Comparison of ENCODE assay signal across 33 cellular contexts in the genomic region with DNA sequence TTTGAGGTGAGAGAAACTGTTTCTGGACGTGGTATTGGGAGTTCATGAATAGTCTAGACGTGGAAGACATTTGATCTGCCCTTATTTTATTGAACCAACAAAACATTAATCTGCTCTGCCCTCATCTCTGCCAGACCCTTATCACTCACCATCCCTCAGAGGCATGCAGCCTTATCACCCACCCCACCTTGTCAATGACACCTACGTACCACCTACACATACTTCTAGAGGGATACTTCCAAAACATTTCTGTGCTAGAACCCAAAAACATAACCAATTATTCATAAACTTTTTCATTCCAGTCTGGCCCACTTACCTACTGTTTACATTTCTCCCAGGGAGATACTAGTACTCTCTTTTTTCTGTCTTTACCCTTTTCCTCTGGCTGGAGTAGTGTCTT.
DNase-seq lines count a peak whose midpoint lies in the region; ATAC-seq, FAIRE-seq and TF ChIP-seq lines count a peak whose summit lies in the region.
"Had no signal": no experiment of that assay in that cellular context is flagged by ENCODE, and none has a peak within 500 bp of the region (broad histone marks: within the 10 kb centered on the region; RNA-seq: fewer than 3 reads in every experiment).

No MANE protein-coding gene starts in this region.

- H3K4me1 ChIP-seq in breast epithelium (no peaks in the 10 kb centered on the region), A549 (0 out of 3 replicates have a peak, but pooled peaks cover 2% of the 10 kb centered on the region), HEK293 (ENCODE audit: control insufficient read depth, insufficient read depth, low read length) (no peaks in the 10 kb centered on the region)
- H3K4me1 ChIP-seq: BE2C; BLaER1; BLaER1 treated with 17β-estradiol and CSF1 and Interleukin-3, amounts not matched to agents 10 nM and 100 nM; Caco-2 had no signal

- FAIRE-seq in A549 (lab: Jason Lieb, UNC), result peak; percentile 18
- FAIRE-seq: A204.1 had no signal

- H3K36me3 ChIP-seq in breast epithelium (no peaks in the 10 kb centered on the region), HEK293 (ENCODE audit: control insufficient read depth in 2 of 2, insufficient read depth in 1 of 2, low read length in 2 of 2) (no peaks in the 10 kb centered on the region)
- H3K36me3 ChIP-seq: BE2C; BLaER1; BLaER1 treated with 17β-estradiol and CSF1 and Interleukin-3, amounts not matched to agents 10 nM and 100 nM had no signal

- H3K4me1 Mint-ChIP-seq in MCF 10A (ENCODE audit: insufficient read depth, unreplicated experiment), result no peaks in the 10 kb centered on the region
- H3K4me1 Mint-ChIP-seq in T-helper 2 cell treated with Interferon-gamma antibody and Interleukin-4, amounts not matched to agents 5 μg/mL and 100 μg/mL, for 36 hours (ENCODE audit: low read depth), result no peaks in the 10 kb centered on the region
- H3K4me1 Mint-ChIP-seq: B cell; CD14-positive monocyte; CD4-positive, alpha-beta memory T cell; CD8-positive, alpha-beta memory T cell had no signal

- DNase-seq in MCF 10A (ENCODE audit: unreplicated experiment), result no peak
- no peak for DNase-seq in breast epithelium (ENCODE audit: low spot score in 2 of 2)
- no peak for DNase-seq in A549 (ENCODE audit: low read depth in 1 of 2, low spot score in 1 of 2)
- no peak for DNase-seq in T-helper 2 cell treated with Interferon-gamma antibody and Interleukin-4, amounts not matched to agents 5 μg/mL and 100 μg/mL, for 36 hours (ENCODE audit: low spot score)
- DNase-seq: 8988T; ACHN; AML-193; BE2C; C1 segment of cervical spinal cord; Caco-2; Calu3; CD4-positive, alpha-beta memory T cell; CD4-positive, alpha-beta T cell; CD4-positive, CD25-positive, alpha-beta regulatory T cell; CD8-positive, alpha-beta memory T cell; CD8-positive, alpha-beta T cell; COR-L47; DMS 273 treated with DMSO at 0.1 percent for 48 hours; DMS153; DMS53; DMS79; DMS79 treated with DMSO at 0.1 percent for 48 hours; DND-41; EL had no signal

- intact Hi-C loops in MCF 10A (cut with micrococcal nuclease) (no loop called here), breast epithelium (cut with DNase I; ENCODE audit: low total_unique reads) (no loop called here)

- H3K27ac ChIP-seq in breast epithelium (no peak overlapping the region), A549 (no peak overlapping the region), HEK293 (ENCODE audit: extremely low read depth, low read depth, low read length) (no peak overlapping the region)
- H3K27ac ChIP-seq: 22Rv1; BLaER1; BLaER1 treated with 17β-estradiol and CSF1 and Interleukin-3, amounts not matched to agents 10 nM and 100 nM; C4-2B had no signal

- H3K27me3 Mint-ChIP-seq in MCF 10A (ENCODE audit: insufficient read depth, unreplicated experiment), result no peaks in the 10 kb centered on the region
- no peaks in the 10 kb centered on the region for H3K27me3 Mint-ChIP-seq in T-helper 2 cell treated with Interferon-gamma antibody and Interleukin-4, amounts not matched to agents 5 μg/mL and 100 μg/mL, for 36 hours (ENCODE audit: low read depth)
- H3K27me3 Mint-ChIP-seq: B cell; CD4-positive, alpha-beta memory T cell; CD4-positive, alpha-beta T cell; CD4-positive, CD25-positive, alpha-beta regulatory T cell; CD8-positive, alpha-beta memory T cell had no signal

- 89% methylated on average over 3 of the region's 3 CpGs for WGBS in A549 (ENCODE audit: missing lambda C conversion rate)

- CTCF ChIA-PET in MCF 10A (lab: Yijun Ruan, JAX), result no interaction called here
- CTCF ChIA-PET in A549 (lab: Yijun Ruan, JAX), result no interaction called here
- CTCF ChIA-PET in HEK293 (lab: Yijun Ruan, JAX), result interaction anchor here (0.7 kb wide), 1 partner anchor 688 kb away, joined by 3 read pairs; no protein-coding TSS in a partner anchor

- BruUV-seq in MCF 10A (replicated peaks; lab: Mats Ljungman, UMichigan), result no TSS peak

- ATAC-seq in A549 (no peak), HG02759 (IDR thresholded peaks at IDR 0.05; ENCODE audit: unreplicated experiment) (no peak)
- ATAC-seq: CD8-positive, alpha-beta T cell had no signal

- H3K9me3 Mint-ChIP-seq in MCF 10A (ENCODE audit: unreplicated experiment), result peaks cover 7% of the 10 kb centered on the region
- H3K9me3 Mint-ChIP-seq in T-helper 2 cell treated with Interferon-gamma antibody and Interleukin-4, amounts not matched to agents 5 μg/mL and 100 μg/mL, for 36 hours, result no peaks in the 10 kb centered on the region
- H3K9me3 Mint-ChIP-seq: CD14-positive monocyte; CD4-positive, alpha-beta memory T cell; CD4-positive, alpha-beta T cell; CD8-positive, alpha-beta memory T cell; CD8-positive, alpha-beta T cell had no signal

- no peaks in the 10 kb centered on the region for H3K36me3 Mint-ChIP-seq in MCF 10A (ENCODE audit: insufficient read depth, unreplicated experiment)
- H3K36me3 Mint-ChIP-seq in T-helper 2 cell treated with Interferon-gamma antibody and Interleukin-4, amounts not matched to agents 5 μg/mL and 100 μg/mL, for 36 hours (ENCODE audit: low read depth), result no peaks in the 10 kb centered on the region
- H3K36me3 Mint-ChIP-seq: CD4-positive, CD25-positive, alpha-beta regulatory T cell had no signal

- TF ChIP-seq EP300 in A549 (IDR thresholded peaks at IDR 0.05), result no peak

- TF ChIP-seq POLR2A in breast epithelium (IDR thresholded peaks at IDR 0.05), result no peak
- no peak for TF ChIP-seq POLR2A in A549 (IDR thresholded peaks at IDR 0.05; ENCODE audit: low read length)

- peak overlapping the region; percentile 16 for H3K27ac Mint-ChIP-seq in MCF 10A (ENCODE audit: low read depth, unreplicated experiment)
- H3K27ac Mint-ChIP-seq in T-helper 2 cell treated with Interferon-gamma antibody and Interleukin-4, amounts not matched to agents 5 μg/mL and 100 μg/mL, for 36 hours, result no peak overlapping the region
- H3K27ac Mint-ChIP-seq: B cell; CD14-positive monocyte; CD4-positive, alpha-beta memory T cell; CD4-positive, alpha-beta T cell; CD4-positive, CD25-positive, alpha-beta regulatory T cell; CD8-positive, alpha-beta memory T cell; CD8-positive, alpha-beta T cell had no signal

- no peak overlapping the region for H3K4me2 ChIP-seq in A549
- H3K4me2 ChIP-seq: BLaER1; BLaER1 treated with 17β-estradiol and CSF1 and Interleukin-3, amounts not matched to agents 10 nM and 100 nM had no signal

- no peak for TF ChIP-seq RAD21 in A549 (conservative IDR thresholded peaks at IDR 0.05 in 1 of 2, IDR thresholded peaks at IDR 0.05 in 1 of 2)

- H3K27me3 ChIP-seq in breast epithelium, result no peaks in the 10 kb centered on the region
- H3K27me3 ChIP-seq: BE2C had no signal

- POLR2A ChIA-PET in MCF 10A (lab: Yijun Ruan, JAX) (no interaction called here), A549 (lab: Yijun Ruan, JAX) (no interaction called here), HEK293 (lab: Yijun Ruan, JAX) (no interaction called here)

- H3K9me3 ChIP-seq in breast epithelium, result no peaks in the 10 kb centered on the region
- H3K9me3 ChIP-seq in A549, result no peaks in the 10 kb centered on the region
- H3K9me3 ChIP-seq in HEK293 (ENCODE audit: control insufficient read depth, insufficient read depth, low read depth, low read length), result no peaks in the 10 kb centered on the region
- H3K9me3 ChIP-seq: BE2C, Caco-2 had no signal

- H3K4me3 ChIP-seq in breast epithelium (no peak overlapping the region), A549 (no peak overlapping the region), HEK293 (ENCODE audit: low read depth, low read length) (no peak overlapping the region)
- H3K4me3 ChIP-seq: BLaER1; BLaER1 treated with 17β-estradiol and CSF1 and Interleukin-3, amounts not matched to agents 10 nM and 100 nM had no signal

- no peak overlapping the region for H3K4me3 Mint-ChIP-seq in MCF 10A (ENCODE audit: unreplicated experiment)
- no peak overlapping the region for H3K4me3 Mint-ChIP-seq in T-helper 2 cell treated with Interferon-gamma antibody and Interleukin-4, amounts not matched to agents 5 μg/mL and 100 μg/mL, for 36 hours
- H3K4me3 Mint-ChIP-seq: B cell; CD14-positive monocyte; CD4-positive, alpha-beta memory T cell; CD4-positive, alpha-beta T cell; CD4-positive, CD25-positive, alpha-beta regulatory T cell; CD8-positive, alpha-beta memory T cell; CD8-positive, alpha-beta T cell had no signal

- no peak for TF ChIP-seq CTCF in MCF 10A (IDR thresholded peaks at IDR 0.05; ENCODE audit: unreplicated experiment)
- TF ChIP-seq CTCF in breast epithelium (IDR thresholded peaks at IDR 0.05), result no peak
- no peak for TF ChIP-seq CTCF in A549 (IDR thresholded peaks at IDR 0.05)
- TF ChIP-seq CTCF in HEK293 (tag by site-specific recombination; IDR thresholded peaks at IDR 0.05), result no peak

TF ChIP-seq in A549, 52 proteins besides CTCF, POLR2A, EP300 and RAD21 (continues in another document):
- TF ChIP-seq, protein P1, sequence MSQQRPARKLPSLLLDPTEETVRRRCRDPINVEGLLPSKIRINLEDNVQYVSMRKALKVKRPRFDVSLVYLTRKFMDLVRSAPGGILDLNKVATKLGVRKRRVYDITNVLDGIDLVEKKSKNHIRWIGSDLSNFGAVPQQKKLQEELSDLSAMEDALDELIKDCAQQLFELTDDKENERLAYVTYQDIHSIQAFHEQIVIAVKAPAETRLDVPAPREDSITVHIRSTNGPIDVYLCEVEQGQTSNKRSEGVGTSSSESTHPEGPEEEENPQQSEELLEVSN (IDR thresholded peaks at IDR 0.05; ENCODE audit: borderline replicate concordance, low read depth), result no peak
- no peak for TF ChIP-seq EHMT2 (IDR thresholded peaks at IDR 0.05; ENCODE audit: low read depth)

TF ChIP-seq in HEK293, 187 proteins besides CTCF, POLR2A, EP300 and RAD21:
- TF ChIP-seq ZFP37 (tag by site-specific recombination; IDR thresholded peaks at IDR 0.05) (no peak), EGR2 (tag by site-specific recombination; IDR thresholded peaks at IDR 0.05; ENCODE audit: low read depth) (peak; percentile 68; the same call in 1 of the 2 replicates), ZFHX2 (tag by site-specific recombination; conservative IDR thresholded peaks at IDR 0.05) (peak; percentile 64)
